ENCODE assay signal across 2 cellular contexts in the genomic region with DNA sequence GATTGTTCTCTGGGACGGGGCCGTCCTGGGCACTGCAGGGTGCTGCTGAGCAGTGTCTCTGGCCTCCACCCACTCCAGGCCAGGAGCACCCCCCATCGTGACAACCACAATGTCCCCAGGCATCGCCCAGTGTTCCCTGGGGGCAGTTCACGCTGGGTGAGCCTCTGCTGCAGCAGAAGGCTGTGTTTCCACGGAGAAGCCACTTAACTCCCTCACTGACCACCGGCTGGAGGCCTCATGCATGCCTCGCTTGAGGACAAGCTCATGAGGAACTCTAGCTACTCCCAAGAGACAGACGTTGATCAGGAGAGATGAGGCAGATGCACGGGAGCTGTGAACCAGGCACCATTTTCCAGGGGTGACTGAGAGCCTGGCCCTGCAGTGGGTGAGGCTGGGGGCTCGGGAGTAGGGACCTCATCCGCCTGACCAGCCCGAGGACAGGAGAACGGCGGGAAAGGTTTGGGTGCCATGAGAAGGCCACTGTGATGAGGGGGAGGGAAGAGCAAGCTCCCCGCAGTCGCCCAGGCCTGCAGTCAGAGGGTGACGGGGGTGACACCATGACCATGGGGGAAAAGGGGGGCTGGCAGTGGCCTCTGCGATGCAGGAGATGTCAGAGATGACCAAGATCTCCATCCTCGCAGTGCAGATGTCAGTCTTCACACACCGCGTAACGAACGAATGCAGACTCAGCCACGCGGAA.
TF ChIP-seq lines count a peak whose summit lies in the region.

No MANE protein-coding gene starts in this region.

TF ChIP-seq in IMR-90, 13 proteins besides CTCF, POLR2A, EP300 and RAD21:
- TF ChIP-seq, protein P1, sequence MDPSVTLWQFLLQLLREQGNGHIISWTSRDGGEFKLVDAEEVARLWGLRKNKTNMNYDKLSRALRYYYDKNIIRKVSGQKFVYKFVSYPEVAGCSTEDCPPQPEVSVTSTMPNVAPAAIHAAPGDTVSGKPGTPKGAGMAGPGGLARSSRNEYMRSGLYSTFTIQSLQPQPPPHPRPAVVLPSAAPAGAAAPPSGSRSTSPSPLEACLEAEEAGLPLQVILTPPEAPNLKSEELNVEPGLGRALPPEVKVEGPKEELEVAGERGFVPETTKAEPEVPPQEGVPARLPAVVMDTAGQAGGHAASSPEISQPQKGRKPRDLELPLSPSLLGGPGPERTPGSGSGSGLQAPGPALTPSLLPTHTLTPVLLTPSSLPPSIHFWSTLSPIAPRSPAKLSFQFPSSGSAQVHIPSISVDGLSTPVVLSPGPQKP (IDR thresholded peaks at IDR 0.05; ENCODE audit: borderline replicate concordance, low read depth, low read length) = no peak
- TF ChIP-seq MAZ (IDR thresholded peaks at IDR 0.05; ENCODE audit: borderline replicate concordance, low read depth, low read length) (no peak), FOS (IDR thresholded peaks at IDR 0.05; ENCODE audit: low read depth, low read length) (no peak), NFE2L2 (IDR thresholded peaks at IDR 0.05; ENCODE audit: low read depth, low read length) (no peak), CHD1 (IDR thresholded peaks at IDR 0.05; ENCODE audit: low read depth, low read length) (no peak), MXI1 (IDR thresholded peaks at IDR 0.05; ENCODE audit: borderline replicate concordance, low read depth, low read length) (no peak)

TF ChIP-seq in GM12878, 131 proteins besides CTCF, POLR2A, EP300 and RAD21:
- TF ChIP-seq, protein P2, sequence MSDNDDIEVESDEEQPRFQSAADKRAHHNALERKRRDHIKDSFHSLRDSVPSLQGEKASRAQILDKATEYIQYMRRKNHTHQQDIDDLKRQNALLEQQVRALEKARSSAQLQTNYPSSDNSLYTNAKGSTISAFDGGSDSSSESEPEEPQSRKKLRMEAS (IDR thresholded peaks at IDR 0.05; ENCODE audit: low read depth, low read length) = no peak
- no peak for TF ChIP-seq TAF1 (IDR thresholded peaks at IDR 0.05; ENCODE audit: borderline replicate concordance, low read depth, low read length)
- no peak for TF ChIP-seq MEF2B (IDR thresholded peaks at IDR 0.05; ENCODE audit: partially characterized antibody, poor library complexity, severe bottlenecking)
- TF ChIP-seq PAX5 (IDR thresholded peaks at IDR 0.05; ENCODE audit: borderline replicate concordance, low read depth, low read length) = 0 out of 2 replicates have a peak, but pooled peaks have one; percentile 34
- no peak for TF ChIP-seq SIN3A (IDR thresholded peaks at IDR 0.05; ENCODE audit: low read depth, low read length)
